Comparison of ENCODE assay signal across 6 cellular contexts in genomic region chr5:53311661-53312060, GRCh38.
"Had no signal": no experiment of that assay in that cellular context is flagged by ENCODE, and none has a peak within 500 bp of the region (broad histone marks: within the 10 kb centered on the region; RNA-seq: fewer than 3 reads in every experiment).

No MANE protein-coding gene starts in this region.

- ATAC-seq: HepG2 had no signal

- H3K27ac ChIP-seq: GM23248, HL-60 had no signal

- H3K9ac ChIP-seq: GM23248 had no signal

- H2AFZ ChIP-seq: GM23248 had no signal

- H3K4me3 ChIP-seq: GM23248 had no signal

- DNase-seq: GM23248, GOT3, H9, HCEC 1CT had no signal
